In the genomic region with DNA sequence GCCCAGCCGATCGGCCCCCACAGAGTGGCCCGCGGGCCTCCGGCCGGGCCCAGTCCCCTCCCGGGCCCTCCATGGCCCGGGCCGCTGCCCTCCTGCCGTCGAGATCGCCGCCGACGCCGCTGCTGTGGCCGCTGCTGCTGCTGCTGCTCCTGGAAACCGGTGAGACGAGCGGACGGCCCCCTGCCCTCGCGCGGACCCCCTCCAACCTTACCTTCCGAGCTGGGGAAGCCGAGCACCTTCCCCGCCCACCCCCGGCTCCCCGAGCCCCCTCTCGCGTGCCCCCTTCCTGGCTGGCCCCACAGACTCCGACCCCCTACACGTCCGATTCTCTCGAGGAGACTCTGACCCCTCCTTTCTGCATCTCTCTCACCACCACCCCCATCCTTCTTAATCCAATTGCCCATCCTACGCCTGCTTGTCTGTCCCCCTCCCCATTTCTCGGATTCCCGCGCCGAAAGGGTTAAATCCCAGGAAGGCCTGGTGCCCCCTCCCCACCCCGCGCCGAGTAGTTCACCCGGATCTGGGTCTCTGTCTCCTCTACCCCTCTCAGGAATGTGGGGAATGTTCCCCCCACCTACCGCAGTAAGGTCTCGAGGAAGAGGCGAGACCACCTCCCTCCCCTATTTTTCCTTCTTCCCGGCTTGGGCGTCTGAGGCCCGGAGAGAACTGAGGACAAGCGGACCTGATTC, we compare ENCODE assay signal across 1 cellular context.
A peak's percentile ranks its signal among the peaks of the same experiment; 100 is the strongest.
TF ChIP-seq lines count a peak whose summit lies in the region.

No MANE protein-coding gene starts in this region.

TF ChIP-seq in HepG2, 621 proteins besides CTCF, POLR2A, EP300 and RAD21 (continued from another document and continues in another):
- TF ChIP-seq, protein P1, sequence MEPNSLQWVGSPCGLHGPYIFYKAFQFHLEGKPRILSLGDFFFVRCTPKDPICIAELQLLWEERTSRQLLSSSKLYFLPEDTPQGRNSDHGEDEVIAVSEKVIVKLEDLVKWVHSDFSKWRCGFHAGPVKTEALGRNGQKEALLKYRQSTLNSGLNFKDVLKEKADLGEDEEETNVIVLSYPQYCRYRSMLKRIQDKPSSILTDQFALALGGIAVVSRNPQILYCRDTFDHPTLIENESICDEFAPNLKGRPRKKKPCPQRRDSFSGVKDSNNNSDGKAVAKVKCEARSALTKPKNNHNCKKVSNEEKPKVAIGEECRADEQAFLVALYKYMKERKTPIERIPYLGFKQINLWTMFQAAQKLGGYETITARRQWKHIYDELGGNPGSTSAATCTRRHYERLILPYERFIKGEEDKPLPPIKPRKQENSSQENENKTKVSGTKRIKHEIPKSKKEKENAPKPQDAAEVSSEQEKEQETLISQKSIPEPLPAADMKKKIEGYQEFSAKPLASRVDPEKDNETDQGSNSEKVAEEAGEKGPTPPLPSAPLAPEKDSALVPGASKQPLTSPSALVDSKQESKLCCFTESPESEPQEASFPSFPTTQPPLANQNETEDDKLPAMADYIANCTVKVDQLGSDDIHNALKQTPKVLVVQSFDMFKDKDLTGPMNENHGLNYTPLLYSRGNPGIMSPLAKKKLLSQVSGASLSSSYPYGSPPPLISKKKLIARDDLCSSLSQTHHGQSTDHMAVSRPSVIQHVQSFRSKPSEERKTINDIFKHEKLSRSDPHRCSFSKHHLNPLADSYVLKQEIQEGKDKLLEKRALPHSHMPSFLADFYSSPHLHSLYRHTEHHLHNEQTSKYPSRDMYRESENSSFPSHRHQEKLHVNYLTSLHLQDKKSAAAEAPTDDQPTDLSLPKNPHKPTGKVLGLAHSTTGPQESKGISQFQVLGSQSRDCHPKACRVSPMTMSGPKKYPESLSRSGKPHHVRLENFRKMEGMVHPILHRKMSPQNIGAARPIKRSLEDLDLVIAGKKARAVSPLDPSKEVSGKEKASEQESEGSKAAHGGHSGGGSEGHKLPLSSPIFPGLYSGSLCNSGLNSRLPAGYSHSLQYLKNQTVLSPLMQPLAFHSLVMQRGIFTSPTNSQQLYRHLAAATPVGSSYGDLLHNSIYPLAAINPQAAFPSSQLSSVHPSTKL (CRISPR knock-in tag; IDR thresholded peaks at IDR 0.05), result no peak
- no peak for TF ChIP-seq FOXJ3 (CRISPR knock-in tag; IDR thresholded peaks at IDR 0.05; ENCODE audit: borderline replicate concordance)
- no peak for TF ChIP-seq HNRNPH1 (optimal IDR thresholded peaks at IDR 0.05; ENCODE audit: low read depth, low read length)
- TF ChIP-seq CEBPB (IDR thresholded peaks at IDR 0.05; ENCODE audit: borderline replicate concordance, low read depth, low read length), result no peak
- TF ChIP-seq ASH2L (IDR thresholded peaks at IDR 0.05; ENCODE audit: insufficient read length, low read depth, low read length), result peak; percentile 42
- no peak for TF ChIP-seq ATF7 (IDR thresholded peaks at IDR 0.05)
- TF ChIP-seq ATF7 (CRISPR knock-in tag; IDR thresholded peaks at IDR 0.05), result no peak
- TF ChIP-seq ZNF75D (CRISPR knock-in tag; IDR thresholded peaks at IDR 0.05; ENCODE audit: borderline replicate concordance), result no peak
- no peak; the same call in 1 of the 2 replicates for TF ChIP-seq ZNF234 (CRISPR knock-in tag; conservative IDR thresholded peaks at IDR 0.05)
- no peak for TF ChIP-seq ZNF557 (CRISPR knock-in tag; IDR thresholded peaks at IDR 0.05)
- no peak for TF ChIP-seq PHF8 (CRISPR knock-in tag; IDR thresholded peaks at IDR 0.05)
- no peak for TF ChIP-seq ZNF552 (CRISPR knock-in tag; IDR thresholded peaks at IDR 0.05; ENCODE audit: borderline replicate concordance)
- TF ChIP-seq, protein P2, sequence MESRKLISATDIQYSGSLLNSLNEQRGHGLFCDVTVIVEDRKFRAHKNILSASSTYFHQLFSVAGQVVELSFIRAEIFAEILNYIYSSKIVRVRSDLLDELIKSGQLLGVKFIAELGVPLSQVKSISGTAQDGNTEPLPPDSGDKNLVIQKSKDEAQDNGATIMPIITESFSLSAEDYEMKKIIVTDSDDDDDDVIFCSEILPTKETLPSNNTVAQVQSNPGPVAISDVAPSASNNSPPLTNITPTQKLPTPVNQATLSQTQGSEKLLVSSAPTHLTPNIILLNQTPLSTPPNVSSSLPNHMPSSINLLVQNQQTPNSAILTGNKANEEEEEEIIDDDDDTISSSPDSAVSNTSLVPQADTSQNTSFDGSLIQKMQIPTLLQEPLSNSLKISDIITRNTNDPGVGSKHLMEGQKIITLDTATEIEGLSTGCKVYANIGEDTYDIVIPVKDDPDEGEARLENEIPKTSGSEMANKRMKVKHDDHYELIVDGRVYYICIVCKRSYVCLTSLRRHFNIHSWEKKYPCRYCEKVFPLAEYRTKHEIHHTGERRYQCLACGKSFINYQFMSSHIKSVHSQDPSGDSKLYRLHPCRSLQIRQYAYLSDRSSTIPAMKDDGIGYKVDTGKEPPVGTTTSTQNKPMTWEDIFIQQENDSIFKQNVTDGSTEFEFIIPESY (CRISPR knock-in tag; IDR thresholded peaks at IDR 0.05), result no peak
- TF ChIP-seq ARNT (IDR thresholded peaks at IDR 0.05), result no peak
- TF ChIP-seq TAF15 (IDR thresholded peaks at IDR 0.05; ENCODE audit: low read depth, low read length, poor library complexity, severe bottlenecking), result peak; percentile 42
- no peak for TF ChIP-seq ZNF326 (CRISPR knock-in tag; IDR thresholded peaks at IDR 0.05; ENCODE audit: borderline replicate concordance)
- peak; percentile 85; the same call in 1 of the 2 replicates for TF ChIP-seq ZBTB7A (CRISPR knock-in tag; IDR thresholded peaks at IDR 0.05)
- TF ChIP-seq POLR2G (IDR thresholded peaks at IDR 0.05; ENCODE audit: low read depth, low read length), result 0 out of 2 replicates have a peak, but pooled peaks have one; percentile 13
- TF ChIP-seq ZNF652 (CRISPR knock-in tag; IDR thresholded peaks at IDR 0.05; ENCODE audit: borderline replicate concordance, low read depth), result peak; percentile 92
- no peak for TF ChIP-seq ETV5 (CRISPR knock-in tag; IDR thresholded peaks at IDR 0.05; ENCODE audit: borderline replicate concordance)
- TF ChIP-seq, protein P3, sequence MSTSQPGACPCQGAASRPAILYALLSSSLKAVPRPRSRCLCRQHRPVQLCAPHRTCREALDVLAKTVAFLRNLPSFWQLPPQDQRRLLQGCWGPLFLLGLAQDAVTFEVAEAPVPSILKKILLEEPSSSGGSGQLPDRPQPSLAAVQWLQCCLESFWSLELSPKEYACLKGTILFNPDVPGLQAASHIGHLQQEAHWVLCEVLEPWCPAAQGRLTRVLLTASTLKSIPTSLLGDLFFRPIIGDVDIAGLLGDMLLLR (CRISPR knock-in tag; IDR thresholded peaks at IDR 0.05), result no peak
- TF ChIP-seq RFXAP (CRISPR knock-in tag; IDR thresholded peaks at IDR 0.05; ENCODE audit: borderline replicate concordance), result no peak
- TF ChIP-seq, protein P4, sequence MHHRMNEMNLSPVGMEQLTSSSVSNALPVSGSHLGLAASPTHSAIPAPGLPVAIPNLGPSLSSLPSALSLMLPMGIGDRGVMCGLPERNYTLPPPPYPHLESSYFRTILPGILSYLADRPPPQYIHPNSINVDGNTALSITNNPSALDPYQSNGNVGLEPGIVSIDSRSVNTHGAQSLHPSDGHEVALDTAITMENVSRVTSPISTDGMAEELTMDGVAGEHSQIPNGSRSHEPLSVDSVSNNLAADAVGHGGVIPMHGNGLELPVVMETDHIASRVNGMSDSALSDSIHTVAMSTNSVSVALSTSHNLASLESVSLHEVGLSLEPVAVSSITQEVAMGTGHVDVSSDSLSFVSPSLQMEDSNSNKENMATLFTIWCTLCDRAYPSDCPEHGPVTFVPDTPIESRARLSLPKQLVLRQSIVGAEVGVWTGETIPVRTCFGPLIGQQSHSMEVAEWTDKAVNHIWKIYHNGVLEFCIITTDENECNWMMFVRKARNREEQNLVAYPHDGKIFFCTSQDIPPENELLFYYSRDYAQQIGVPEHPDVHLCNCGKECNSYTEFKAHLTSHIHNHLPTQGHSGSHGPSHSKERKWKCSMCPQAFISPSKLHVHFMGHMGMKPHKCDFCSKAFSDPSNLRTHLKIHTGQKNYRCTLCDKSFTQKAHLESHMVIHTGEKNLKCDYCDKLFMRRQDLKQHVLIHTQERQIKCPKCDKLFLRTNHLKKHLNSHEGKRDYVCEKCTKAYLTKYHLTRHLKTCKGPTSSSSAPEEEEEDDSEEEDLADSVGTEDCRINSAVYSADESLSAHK (CRISPR knock-in tag; IDR thresholded peaks at IDR 0.05; ENCODE audit: borderline replicate concordance), result no peak
- TF ChIP-seq ZNF180 (CRISPR knock-in tag; IDR thresholded peaks at IDR 0.05; ENCODE audit: borderline replicate concordance, low read depth), result no peak
- TF ChIP-seq NCOA1 (CRISPR knock-in tag; IDR thresholded peaks at IDR 0.05), result no peak
- no peak for TF ChIP-seq ELF1 (CRISPR knock-in tag; IDR thresholded peaks at IDR 0.05)
- TF ChIP-seq ARNTL (CRISPR knock-in tag; IDR thresholded peaks at IDR 0.05), result 0 out of 2 replicates have a peak, but pooled peaks have one; percentile 5
- no peak for TF ChIP-seq ZNF33A (CRISPR knock-in tag; IDR thresholded peaks at IDR 0.05; ENCODE audit: borderline replicate concordance)
- peak; percentile 21; the same call in 1 of the 2 replicates for TF ChIP-seq MYC (CRISPR knock-in tag; IDR thresholded peaks at IDR 0.05; ENCODE audit: borderline replicate concordance)
- TF ChIP-seq ZSCAN21 (CRISPR knock-in tag; IDR thresholded peaks at IDR 0.05; ENCODE audit: borderline replicate concordance), result no peak
- TF ChIP-seq CC2D1A (CRISPR knock-in tag; IDR thresholded peaks at IDR 0.05), result no peak
- TF ChIP-seq CCAR2 (optimal IDR thresholded peaks at IDR 0.05; ENCODE audit: low read depth, low read length), result no peak
- TF ChIP-seq, protein P5, sequence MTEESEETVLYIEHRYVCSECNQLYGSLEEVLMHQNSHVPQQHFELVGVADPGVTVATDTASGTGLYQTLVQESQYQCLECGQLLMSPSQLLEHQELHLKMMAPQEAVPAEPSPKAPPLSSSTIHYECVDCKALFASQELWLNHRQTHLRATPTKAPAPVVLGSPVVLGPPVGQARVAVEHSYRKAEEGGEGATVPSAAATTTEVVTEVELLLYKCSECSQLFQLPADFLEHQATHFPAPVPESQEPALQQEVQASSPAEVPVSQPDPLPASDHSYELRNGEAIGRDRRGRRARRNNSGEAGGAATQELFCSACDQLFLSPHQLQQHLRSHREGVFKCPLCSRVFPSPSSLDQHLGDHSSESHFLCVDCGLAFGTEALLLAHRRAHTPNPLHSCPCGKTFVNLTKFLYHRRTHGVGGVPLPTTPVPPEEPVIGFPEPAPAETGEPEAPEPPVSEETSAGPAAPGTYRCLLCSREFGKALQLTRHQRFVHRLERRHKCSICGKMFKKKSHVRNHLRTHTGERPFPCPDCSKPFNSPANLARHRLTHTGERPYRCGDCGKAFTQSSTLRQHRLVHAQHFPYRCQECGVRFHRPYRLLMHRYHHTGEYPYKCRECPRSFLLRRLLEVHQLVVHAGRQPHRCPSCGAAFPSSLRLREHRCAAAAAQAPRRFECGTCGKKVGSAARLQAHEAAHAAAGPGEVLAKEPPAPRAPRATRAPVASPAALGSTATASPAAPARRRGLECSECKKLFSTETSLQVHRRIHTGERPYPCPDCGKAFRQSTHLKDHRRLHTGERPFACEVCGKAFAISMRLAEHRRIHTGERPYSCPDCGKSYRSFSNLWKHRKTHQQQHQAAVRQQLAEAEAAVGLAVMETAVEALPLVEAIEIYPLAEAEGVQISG (CRISPR knock-in tag; IDR thresholded peaks at IDR 0.05), result 0 out of 2 replicates have a peak, but pooled peaks have one; percentile 25
- TF ChIP-seq ZFP36L1 (CRISPR knock-in tag; IDR thresholded peaks at IDR 0.05), result no peak
- TF ChIP-seq, protein P6, sequence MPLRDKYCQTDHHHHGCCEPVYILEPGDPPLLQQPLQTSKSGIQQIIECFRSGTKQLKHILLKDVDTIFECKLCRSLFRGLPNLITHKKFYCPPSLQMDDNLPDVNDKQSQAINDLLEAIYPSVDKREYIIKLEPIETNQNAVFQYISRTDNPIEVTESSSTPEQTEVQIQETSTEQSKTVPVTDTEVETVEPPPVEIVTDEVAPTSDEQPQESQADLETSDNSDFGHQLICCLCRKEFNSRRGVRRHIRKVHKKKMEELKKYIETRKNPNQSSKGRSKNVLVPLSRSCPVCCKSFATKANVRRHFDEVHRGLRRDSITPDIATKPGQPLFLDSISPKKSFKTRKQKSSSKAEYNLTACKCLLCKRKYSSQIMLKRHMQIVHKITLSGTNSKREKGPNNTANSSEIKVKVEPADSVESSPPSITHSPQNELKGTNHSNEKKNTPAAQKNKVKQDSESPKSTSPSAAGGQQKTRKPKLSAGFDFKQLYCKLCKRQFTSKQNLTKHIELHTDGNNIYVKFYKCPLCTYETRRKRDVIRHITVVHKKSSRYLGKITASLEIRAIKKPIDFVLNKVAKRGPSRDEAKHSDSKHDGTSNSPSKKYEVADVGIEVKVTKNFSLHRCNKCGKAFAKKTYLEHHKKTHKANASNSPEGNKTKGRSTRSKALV (CRISPR knock-in tag; IDR thresholded peaks at IDR 0.05), result no peak
- no peak for TF ChIP-seq TCF12 (IDR thresholded peaks at IDR 0.05)
- no peak for TF ChIP-seq TCF12 (CRISPR knock-in tag; IDR thresholded peaks at IDR 0.05)
- TF ChIP-seq ZNF530 (CRISPR knock-in tag; IDR thresholded peaks at IDR 0.05; ENCODE audit: low read depth), result no peak
- TF ChIP-seq ZNF101 (CRISPR knock-in tag; IDR thresholded peaks at IDR 0.05; ENCODE audit: borderline replicate concordance, low read depth), result no peak
- TF ChIP-seq, protein P7, sequence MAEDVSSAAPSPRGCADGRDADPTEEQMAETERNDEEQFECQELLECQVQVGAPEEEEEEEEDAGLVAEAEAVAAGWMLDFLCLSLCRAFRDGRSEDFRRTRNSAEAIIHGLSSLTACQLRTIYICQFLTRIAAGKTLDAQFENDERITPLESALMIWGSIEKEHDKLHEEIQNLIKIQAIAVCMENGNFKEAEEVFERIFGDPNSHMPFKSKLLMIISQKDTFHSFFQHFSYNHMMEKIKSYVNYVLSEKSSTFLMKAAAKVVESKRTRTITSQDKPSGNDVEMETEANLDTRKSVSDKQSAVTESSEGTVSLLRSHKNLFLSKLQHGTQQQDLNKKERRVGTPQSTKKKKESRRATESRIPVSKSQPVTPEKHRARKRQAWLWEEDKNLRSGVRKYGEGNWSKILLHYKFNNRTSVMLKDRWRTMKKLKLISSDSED (CRISPR knock-in tag; IDR thresholded peaks at IDR 0.05), result no peak
- no peak for TF ChIP-seq ZFP62 (CRISPR knock-in tag; IDR thresholded peaks at IDR 0.05)
- no peak for TF ChIP-seq TOPORS (CRISPR knock-in tag; IDR thresholded peaks at IDR 0.05)
- no peak for TF ChIP-seq ZNF850 (CRISPR knock-in tag; conservative IDR thresholded peaks at IDR 0.05)
- no peak for TF ChIP-seq FOXP1 (IDR thresholded peaks at IDR 0.05)
- no peak for TF ChIP-seq FOXP1 (CRISPR knock-in tag; IDR thresholded peaks at IDR 0.05)
- TF ChIP-seq NFYC (CRISPR knock-in tag; IDR thresholded peaks at IDR 0.05), result no peak
- TF ChIP-seq, protein P8, sequence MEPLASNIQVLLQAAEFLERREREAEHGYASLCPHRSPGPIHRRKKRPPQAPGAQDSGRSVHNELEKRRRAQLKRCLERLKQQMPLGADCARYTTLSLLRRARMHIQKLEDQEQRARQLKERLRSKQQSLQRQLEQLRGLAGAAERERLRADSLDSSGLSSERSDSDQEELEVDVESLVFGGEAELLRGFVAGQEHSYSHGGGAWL (CRISPR knock-in tag; IDR thresholded peaks at IDR 0.05), result no peak
- no peak for TF ChIP-seq ZNF337 (CRISPR knock-in tag; IDR thresholded peaks at IDR 0.05; ENCODE audit: borderline replicate concordance, low read depth)
- no peak for TF ChIP-seq NCOA5 (CRISPR knock-in tag; IDR thresholded peaks at IDR 0.05)
- 0 out of 2 replicates have a peak, but pooled peaks have one; percentile 11 for TF ChIP-seq ETV6 (CRISPR knock-in tag; conservative IDR thresholded peaks at IDR 0.05)
- no peak for TF ChIP-seq JUNB (CRISPR knock-in tag; IDR thresholded peaks at IDR 0.05; ENCODE audit: borderline replicate concordance)
- TF ChIP-seq NFE2L1 (CRISPR knock-in tag; IDR thresholded peaks at IDR 0.05; ENCODE audit: borderline replicate concordance), result no peak
- no peak for TF ChIP-seq NFE2L2 (IDR thresholded peaks at IDR 0.05; ENCODE audit: low read length)
